ENCODE assay signal across 8 cellular contexts in the genomic region with DNA sequence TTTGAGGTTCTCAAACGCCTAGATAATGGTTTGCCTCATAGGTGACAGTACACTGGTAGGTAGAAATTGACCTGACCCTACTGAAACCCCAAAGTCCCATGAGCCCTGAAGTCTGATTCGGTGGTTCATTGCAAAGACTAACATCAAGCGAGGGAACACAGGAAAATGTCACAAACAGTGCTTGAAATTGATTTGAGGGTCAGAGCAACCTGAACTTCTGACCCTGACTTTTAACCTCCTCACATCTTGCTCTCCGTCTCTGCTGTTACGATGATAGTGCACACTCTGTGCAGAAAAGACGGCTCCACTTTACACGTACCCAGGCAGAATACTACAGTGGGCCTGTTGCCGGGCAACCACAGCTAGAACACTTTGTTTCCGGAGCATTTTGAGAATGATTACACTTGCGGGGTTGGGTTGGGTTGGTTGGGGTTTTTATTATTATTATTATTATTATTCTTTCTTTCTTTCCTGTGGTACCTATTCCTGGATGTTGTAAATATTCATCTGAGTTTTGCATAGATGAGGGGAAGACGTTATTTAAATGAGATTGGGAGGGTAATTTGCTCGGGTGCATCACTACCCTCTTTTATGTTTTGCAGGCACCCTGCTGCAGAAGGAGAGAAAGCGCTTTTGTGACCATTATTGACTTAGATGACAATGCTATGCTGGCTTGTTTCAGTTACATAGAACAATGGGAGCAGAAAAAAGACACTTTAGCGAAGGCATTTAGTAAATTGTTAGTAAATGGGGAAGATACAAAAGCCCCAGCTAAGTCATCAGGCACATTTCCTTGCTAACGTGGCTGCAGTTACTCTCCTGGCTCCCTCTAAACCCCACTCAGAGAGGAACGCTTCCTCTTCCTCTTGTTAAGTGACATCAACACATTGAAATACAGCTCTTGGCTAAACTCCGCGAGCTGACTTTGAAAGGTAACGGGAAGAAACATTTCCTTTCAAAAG.
A peak's percentile ranks its signal among the peaks of the same experiment; 100 is the strongest.
DNase-seq lines count a peak whose midpoint lies in the region; TF ChIP-seq lines count a peak whose summit lies in the region.

No MANE protein-coding gene starts in this region.

- H3K9me3 ChIP-seq in HAP-1 (no peaks in the 10 kb centered on the region), OCI-LY7 (ENCODE audit: low read length) (no peaks in the 10 kb centered on the region)

- BruUV-seq in OCI-LY7 (replicated peaks; lab: Mats Ljungman, UMichigan), result no TSS peak

- H4K20me1 ChIP-seq in OCI-LY7 (ENCODE audit: insufficient read depth, low read length), result no peaks in the 10 kb centered on the region

- CTCF ChIA-PET in OCI-LY7 (lab: Charles Lee; ENCODE audit: unreplicated experiment), result no interaction called here

- H3K79me2 ChIP-seq in OCI-LY7 (ENCODE audit: insufficient read depth, low read depth, low read length), result no peaks in the 10 kb centered on the region

- peak; percentile 66 to 68 for DNase-seq in HAP-1 (ENCODE audit: low spot score in 2 of 2)
- DNase-seq in NCI-H774 (lab: John Stamatoyannopoulos, UW), result peak; percentile 33
- DNase-seq in glomerular endothelial cell (ENCODE audit: extremely low read depth, low read depth, low spot score), result peak; percentile 16
- DNase-seq in occipital lobe (lab: John Stamatoyannopoulos, UW), result peak; percentile 7
- no peak for DNase-seq in LoVo (ENCODE audit: low spot score)
- no peak for DNase-seq in activated CD4-positive, alpha-beta T cell treated with anti-CD3 and anti-CD28 coated beads, Interleukin-2, amount 50 U/mL, for 1 hour
- no peak for DNase-seq in activated T-cell treated with anti-CD3 and anti-CD28 coated beads for 4 hours
- DNase-seq in OCI-LY7 (ENCODE audit: low spot score), result no peak

- no peaks in the 10 kb centered on the region for H3K9me2 ChIP-seq in OCI-LY7 (ENCODE audit: insufficient read depth, low read length)

- POLR2A ChIA-PET in OCI-LY7 (lab: Charles Lee), result no interaction called here

- in situ Hi-C loops in HAP-1 (cut with MboI; ENCODE audit: low sequenced_read_pairs), result no loop called here

- no peaks in the 10 kb centered on the region for H3K27me3 ChIP-seq in HAP-1 (ENCODE audit: low read depth)

- no peak overlapping the region for H3K4me2 ChIP-seq in OCI-LY7 (ENCODE audit: low read length)

- H3K27ac ChIP-seq in OCI-LY7 (ENCODE audit: low read depth, low read length, poor library complexity, severe bottlenecking), result no peak overlapping the region

- H3K4me1 ChIP-seq in HAP-1 (peaks cover 23% of the 10 kb centered on the region), OCI-LY7 (ENCODE audit: insufficient read depth, low read length, poor library complexity, severe bottlenecking) (no peaks in the 10 kb centered on the region)

- TF ChIP-seq CTCF in OCI-LY7 (conservative IDR thresholded peaks at IDR 0.05; ENCODE audit: low read length), result no peak

- H3K36me3 ChIP-seq in HAP-1 (replicated peaks) (no peaks in the 10 kb centered on the region), OCI-LY7 (ENCODE audit: insufficient read depth, low read length) (no peaks in the 10 kb centered on the region)

- H3K4me3 ChIP-seq in HAP-1 (no peak overlapping the region), OCI-LY7 (ENCODE audit: low read depth, low read length, poor library complexity, severe bottlenecking) (no peak overlapping the region)

- no peak overlapping the region for H2AFZ ChIP-seq in OCI-LY7 (ENCODE audit: low read length)

- intact Hi-C loops in OCI-LY7 (cut with micrococcal nuclease; ENCODE audit: unreplicated experiment), result no loop called here

Comparison
In these comparisons a context has a peak if more than half of its experiments do, and no peak if none do; other contexts are left out.
1. DNase-seq: peak in HAP-1 (2 of 2), NCI-H774 (single experiment), glomerular endothelial cell (single experiment) and occipital lobe (single experiment); none in LoVo (single experiment), activated CD4-positive, alpha-beta T cell treated with anti-CD3 and anti-CD28 coated beads, Interleukin-2, amount 50 U/mL, for 1 hour (single experiment), activated T-cell treated with anti-CD3 and anti-CD28 coated beads for 4 hours (single experiment) and OCI-LY7 (single experiment).